ENCODE assay signal across 28 cellular contexts in genomic region chr19:12748489-12748888, GRCh38. TPM values are rescaled to one million over a fixed set of nuclear protein-coding genes. Genes with fewer than 3 reads are reported as not detected.
"Had no signal": no experiment of that assay in that cellular context is flagged by ENCODE, and none has a peak within 500 bp of the region (broad histone marks: within the 10 kb centered on the region; RNA-seq: fewer than 3 reads in every experiment).

No MANE protein-coding gene starts in this region.

- H3K4me3 ChIP-seq: breast epithelium, coronary artery, gastroesophageal sphincter, heart right ventricle, left ventricle myocardium inferior, mucosa of descending colon, pancreas, smooth muscle cell, thoracic aorta had no signal

- H3K4me2 ChIP-seq: smooth muscle cell had no signal

- H3K27ac ChIP-seq: breast epithelium, coronary artery, gastroesophageal sphincter, heart right ventricle, left ventricle myocardium inferior, pancreas, thoracic aorta had no signal

- H3K9me3 ChIP-seq: mucosa of descending colon, pancreas, thoracic aorta had no signal

- H3K4me1 Mint-ChIP-seq: neural crest cell had no signal

- H3K4me1 ChIP-seq: breast epithelium, gastroesophageal sphincter, heart right ventricle, left ventricle myocardium inferior, pancreas had no signal

- DNase-seq: activated CD4-positive, alpha-beta T cell treated with anti-CD3 and anti-CD28 coated beads, Interleukin-2, amount 10 ng/mL, durations not matched to agents 24 days and 14 days; activated CD4-positive, CD25-positive, alpha-beta regulatory T cell; activated CD8-positive, alpha-beta T cell treated with anti-CD3 and anti-CD28 coated beads for 36 hours; activated naive CD4-positive, alpha-beta T cell treated with Interleukin-2 at 50 U/mL for 16 hours; activated naive CD8-positive, alpha-beta T cell treated with anti-CD3 and anti-CD28 coated beads, Interleukin-2, amount 50 U/mL, for 24 hours; activated T-cell treated with anti-CD3 and anti-CD28 coated beads, Interleukin-2, amount 50 U/mL, for 24 hours; aorta; heart right ventricle; kidney glomerular epithelial cell; left ventricle myocardium inferior; mucosa of descending colon; naive B cell; pancreas; stimulated activated CD4-positive, alpha-beta T cell treated with anti-CD3 and anti-CD28 coated beads, Interleukin-4, amount 100 ng/mL, for 24 hours; stimulated activated naive B cell treated with anti-CD40 and anti-IgM and Interleukin-4, amounts not matched to agents 10 μg/mL and 1 μg/mL and 100 μg/mL, for 72 hours; T-cell had no signal

- FAIRE-seq: endometrium, pancreas had no signal

- H3K9me3 Mint-ChIP-seq: neural crest cell had no signal

- ATAC-seq: activated CD8-positive, alpha-beta T cell treated with anti-CD3 and anti-CD28 coated beads for 36 hours; activated naive CD8-positive, alpha-beta T cell treated with anti-CD3 and anti-CD28 coated beads, Interleukin-2, amount 50 U/mL, for 24 hours; gastroesophageal sphincter; heart right ventricle; mucosa of descending colon; sciatic nerve; stimulated activated naive B cell treated with anti-CD40 and anti-IgM and Interleukin-4, amounts not matched to agents 10 μg/mL and 1 μg/mL and 100 μg/mL, for 72 hours; T-cell had no signal

- H3K36me3 ChIP-seq: breast epithelium had no signal

- H3K27ac Mint-ChIP-seq: activated CD4-positive, alpha-beta T cell treated with anti-CD3 and anti-CD28 coated beads, Interleukin-2, amount 10 ng/mL, durations not matched to agents 24 days and 14 days; activated CD8-positive, alpha-beta T cell treated with anti-CD3 and anti-CD28 coated beads for 36 hours; activated naive CD8-positive, alpha-beta T cell treated with anti-CD3 and anti-CD28 coated beads, Interleukin-2, amount 50 U/mL, for 24 hours; activated T-cell treated with anti-CD3 and anti-CD28 coated beads, Interleukin-2, amount 50 U/mL, for 24 hours; activated T-helper 2 cell treated with anti-CD3 and anti-CD28 coated beads, Interferon-gamma antibody, Interleukin-2, Interleukin-4, amounts not matched to agents 10 μg/mL and 5 μg/mL and 100 μg/mL, durations not matched to agents 14 hours and 24 hours and 36 hours; memory B cell; stimulated activated naive B cell treated with anti-CD40 and anti-IgM and Interleukin-4, amounts not matched to agents 10 μg/mL and 1 μg/mL and 100 μg/mL, for 72 hours; T-cell had no signal

- H3K4me3 Mint-ChIP-seq: activated CD4-positive, alpha-beta T cell treated with anti-CD3 and anti-CD28 coated beads, Interleukin-2, amount 10 ng/mL, durations not matched to agents 24 days and 14 days; activated CD8-positive, alpha-beta T cell treated with anti-CD3 and anti-CD28 coated beads for 36 hours; activated naive CD8-positive, alpha-beta T cell treated with anti-CD3 and anti-CD28 coated beads, Interleukin-2, amount 50 U/mL, for 24 hours; activated T-cell treated with anti-CD3 and anti-CD28 coated beads, Interleukin-2, amount 50 U/mL, for 24 hours; memory B cell; stimulated activated naive B cell treated with anti-CD40 and anti-IgM and Interleukin-4, amounts not matched to agents 10 μg/mL and 1 μg/mL and 100 μg/mL, for 72 hours; T-cell had no signal

- H3K27me3 ChIP-seq: pancreas had no signal

RNA-seq across cellular contexts. Expression of gene BEST2, which starts 3.1 kb away (rescaled TPM):
- total RNA-seq: activated CD4-positive, alpha-beta T cell treated with anti-CD3 and anti-CD28 coated beads, Interleukin-2, amount 10 ng/mL, durations not matched to agents 24 days and 14 days; activated CD8-positive, alpha-beta T cell treated with anti-CD3 and anti-CD28 coated beads for 36 hours; activated T-helper 2 cell treated with anti-CD3 and anti-CD28 coated beads, Interferon-gamma antibody, Interleukin-2, Interleukin-4, amounts not matched to agents 10 μg/mL and 5 μg/mL and 100 μg/mL, durations not matched to agents 14 hours and 24 hours and 36 hours; aorta; breast epithelium; gastroesophageal sphincter; heart right ventricle; left ventricle myocardium inferior; neural crest cell; pancreas; pulmonary artery endothelial cell; sciatic nerve; smooth muscle cell; thoracic aorta; ureter had no signal
- polyA plus RNA-seq: heart right ventricle, pancreas, smooth muscle cell had no signal
